Comparison of ENCODE assay signal across 21 cellular contexts in the genomic region with DNA sequence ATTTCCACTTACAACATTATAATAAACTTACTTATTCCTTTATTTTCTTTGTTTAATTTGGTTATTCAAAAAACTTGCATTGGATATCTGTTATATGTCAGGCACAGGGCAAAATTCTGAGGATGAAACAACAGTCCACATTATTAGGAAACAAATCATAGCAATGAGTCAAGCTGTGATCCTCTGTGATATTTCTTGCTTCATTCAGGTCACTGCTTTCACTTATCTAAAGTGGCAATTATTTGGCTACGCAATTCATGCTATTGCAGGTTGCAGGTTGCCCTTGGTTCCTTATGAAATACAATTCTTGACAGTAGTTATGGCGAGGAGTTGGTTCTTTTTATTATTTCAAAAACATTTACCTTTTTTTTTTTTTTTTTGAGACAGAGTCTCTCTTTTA.
A peak's percentile ranks its signal among the peaks of the same experiment; 100 is the strongest.
DNase-seq lines count a peak whose midpoint lies in the region; TF ChIP-seq lines count a peak whose summit lies in the region.
"Had no signal": no experiment of that assay in that cellular context is flagged by ENCODE, and none has a peak within 500 bp of the region (broad histone marks: within the 10 kb centered on the region; RNA-seq: fewer than 3 reads in every experiment).

No MANE protein-coding gene starts in this region.

- H3K4me3 ChIP-seq in sigmoid colon: no peak overlapping the region
- H3K4me3 ChIP-seq: A549; BLaER1 treated with 17β-estradiol and CSF1 and Interleukin-3, amounts not matched to agents 10 nM and 100 nM; GM23338 had no signal

- TF ChIP-seq EP300 in sigmoid colon (IDR thresholded peaks at IDR 0.05): no peak

- WGBS in sigmoid colon, 2 donors: 80 to 85% methylated on average over 2 of the region's 2 CpGs

- no peaks in the 10 kb centered on the region for H3K27me3 ChIP-seq in sigmoid colon
- H3K27me3 ChIP-seq: BE2C; BLaER1 treated with 17β-estradiol and CSF1 and Interleukin-3, amounts not matched to agents 10 nM and 100 nM had no signal

- H3K4me1 ChIP-seq in sigmoid colon: no peaks in the 10 kb centered on the region
- H3K4me1 ChIP-seq: A549; BE2C; BLaER1 treated with 17β-estradiol and CSF1 and Interleukin-3, amounts not matched to agents 10 nM and 100 nM had no signal

- no peak overlapping the region for H3K27ac ChIP-seq in sigmoid colon
- H3K27ac ChIP-seq: A549; BLaER1 treated with 17β-estradiol and CSF1 and Interleukin-3, amounts not matched to agents 10 nM and 100 nM had no signal

- no peak for TF ChIP-seq CTCF in sigmoid colon (IDR thresholded peaks at IDR 0.05)

- intact Hi-C loops in sigmoid colon (cut with DNase I): no loop called here

- no peak for TF ChIP-seq POLR2A in sigmoid colon (IDR thresholded peaks at IDR 0.05)

- no peaks in the 10 kb centered on the region for H3K9me3 ChIP-seq in sigmoid colon
- H3K9me3 ChIP-seq: BE2C; BLaER1 treated with 17β-estradiol and CSF1 and Interleukin-3, amounts not matched to agents 10 nM and 100 nM had no signal

- peak; percentile 12 for DNase-seq in NCI-H748 (lab: John Stamatoyannopoulos, UW; ENCODE audit: unreplicated experiment)
- DNase-seq in NCI-H748 treated with DMSO at 0.1 percent for 48 hours (lab: John Stamatoyannopoulos, UW): no peak
- DNase-seq in amniotic epithelial cell (ENCODE audit: low read depth): peak; percentile 54
- DNase-seq in iris pigment epithelial cell (ENCODE audit: low read depth): peak; percentile 15
- no peak for DNase-seq in activated CD4-positive, alpha-beta T cell treated with anti-CD3 and anti-CD28 coated beads, Interleukin-2, amount 50 U/mL, for 48 hours
- DNase-seq in sigmoid colon: no peak
- no peak for DNase-seq in NCI-H2196 treated with DMSO at 0.1 percent for 48 hours (lab: John Stamatoyannopoulos, UW; ENCODE audit: unreplicated experiment)
- DNase-seq: 8988T; ACHN; AML-193; BE2C; CD4-positive, alpha-beta T cell; CD8-positive, alpha-beta memory T cell; DMS 273 treated with DMSO at 0.1 percent for 48 hours; DMS79; EL; GF-D8; H9 had no signal

- H3K36me3 ChIP-seq in sigmoid colon: no peaks in the 10 kb centered on the region
- H3K36me3 ChIP-seq: BE2C; BLaER1 treated with 17β-estradiol and CSF1 and Interleukin-3, amounts not matched to agents 10 nM and 100 nM had no signal

Comparison
In these comparisons a context has a peak if more than half of its experiments do, and no peak if none do; other contexts are left out.
1. DNase-seq: peak in NCI-H748 (single experiment), amniotic epithelial cell (single experiment) and iris pigment epithelial cell (single experiment); none in NCI-H748 treated with DMSO at 0.1 percent for 48 hours (single experiment), activated CD4-positive, alpha-beta T cell treated with anti-CD3 and anti-CD28 coated beads, Interleukin-2, amount 50 U/mL, for 48 hours (0 of 2), sigmoid colon (single experiment) and NCI-H2196 treated with DMSO at 0.1 percent for 48 hours (single experiment).